In the genomic region with DNA sequence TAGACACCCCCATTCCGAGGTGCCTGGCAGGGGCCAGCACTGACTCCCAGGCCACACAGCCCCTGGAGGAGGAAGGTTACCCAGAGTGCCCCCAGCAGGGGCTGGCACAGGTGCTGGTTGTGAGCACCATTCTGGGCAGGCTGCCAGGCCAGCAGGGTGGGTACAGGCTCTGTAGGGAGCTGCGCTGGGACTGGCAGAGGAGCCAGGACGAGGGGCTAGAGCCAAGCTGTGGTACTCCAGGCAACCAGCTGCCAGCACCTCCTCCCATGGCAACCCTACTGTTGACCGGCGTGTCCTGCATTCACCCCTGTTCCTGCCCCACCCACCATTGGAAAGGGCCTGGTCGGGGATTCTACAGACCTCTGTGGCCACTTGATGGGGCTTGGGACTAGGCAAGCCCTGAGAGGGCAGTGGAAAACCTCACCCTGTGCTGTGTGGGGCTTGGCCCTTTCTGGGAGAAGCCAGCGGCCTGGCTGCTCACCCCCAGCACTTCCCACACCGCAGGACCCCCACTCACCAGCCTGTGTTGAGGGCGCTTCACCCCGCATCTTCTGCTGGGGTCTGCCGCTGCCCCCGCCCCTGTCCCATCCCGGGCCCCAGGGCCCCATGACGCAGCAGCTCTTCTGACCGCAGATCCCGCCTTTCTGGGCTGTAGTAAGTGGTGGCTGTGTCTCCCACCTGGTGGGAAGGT, we compare ENCODE assay signal across 9 cellular contexts. TPM values are rescaled to one million over a fixed set of nuclear protein-coding genes. Genes with fewer than 3 reads are reported as not detected.
A peak's percentile ranks its signal among the peaks of the same experiment; 100 is the strongest.
DNase-seq lines count a peak whose midpoint lies in the region; ATAC-seq and TF ChIP-seq lines count a peak whose summit lies in the region.
"Had no signal": no experiment of that assay in that cellular context is flagged by ENCODE, and none has a peak within 500 bp of the region (broad histone marks: within the 10 kb centered on the region; RNA-seq: fewer than 3 reads in every experiment).

No MANE protein-coding gene starts in this region.

- TF ChIP-seq EP300 in esophagus muscularis mucosa (IDR thresholded peaks at IDR 0.05) = no peak

- no peaks in the 10 kb centered on the region for H4K20me1 ChIP-seq in H9 (ENCODE audit: control insufficient read depth, insufficient read depth, insufficient read length)

- no peak overlapping the region for H2AFZ ChIP-seq in H9 (ENCODE audit: low read length)

- H3K27me3 Mint-ChIP-seq in H9 (ENCODE audit: low read depth) = peaks cover 65% of the 10 kb centered on the region

- H3K36me3 ChIP-seq in esophagus muscularis mucosa = no peaks in the 10 kb centered on the region
- H3K36me3 ChIP-seq in rectal smooth muscle tissue (ENCODE audit: control insufficient read depth, insufficient read depth, low read length) = no peaks in the 10 kb centered on the region

- no peak overlapping the region for H3K56ac ChIP-seq in H9 (ENCODE audit: insufficient read length, low read depth, low read length)

- ATAC-seq in GM18867 (IDR thresholded peaks at IDR 0.05; ENCODE audit: unreplicated experiment) (no peak), HG03039 (IDR thresholded peaks at IDR 0.05; ENCODE audit: unreplicated experiment) (no peak)

- H4K91ac ChIP-seq in H9 (ENCODE audit: insufficient read length, low read depth, low read length) = no peak overlapping the region

- no peak overlapping the region for H2BK12ac ChIP-seq in H9 (ENCODE audit: insufficient read length, low read depth, low read length)

- H3K18ac ChIP-seq in H9 (ENCODE audit: insufficient read length, low read depth, low read length) = no peak overlapping the region

- H2AK5ac ChIP-seq in H9 (ENCODE audit: insufficient read length, low read length) = no peak overlapping the region

- H3K36me3 Mint-ChIP-seq in H9 (ENCODE audit: insufficient read depth in 1 of 3, low read depth in 3 of 3) = peaks cover 3 to 20% (median 14%) of the 10 kb centered on the region in 3 experiments; a peak in 4 of 7 replicates

- H3K79me1 ChIP-seq in H9 (ENCODE audit: insufficient read depth, low read depth, low read length, poor library complexity, severe bottlenecking) = no peaks in the 10 kb centered on the region

- peak overlapping the region; percentile 55 for H3K4me2 ChIP-seq in H9 (ENCODE audit: insufficient read depth, insufficient read length, low read length)

- H3T11ph ChIP-seq in H9 (ENCODE audit: low read length) = no peak overlapping the region

- H3K9ac ChIP-seq in H9 (ENCODE audit: extremely low read depth, insufficient read length, low read length) = no peak overlapping the region
- H3K9ac ChIP-seq in rectal smooth muscle tissue (ENCODE audit: low read length) = no peak overlapping the region

- H2BK20ac ChIP-seq in H9 (ENCODE audit: low read depth, low read length, poor library complexity, severe bottlenecking) = no peak overlapping the region

- intact Hi-C loops in esophagus muscularis mucosa (cut with DNase I) = no loop called here

- H3K23ac ChIP-seq in H9 (ENCODE audit: insufficient read length, low read depth, low read length) = no peak overlapping the region

- H3K23me2 ChIP-seq in H9 (ENCODE audit: insufficient read length, low read depth, low read length, poor library complexity, severe bottlenecking) = peaks cover 14% of the 10 kb centered on the region

- H3K27ac ChIP-seq in H9 (ENCODE audit: insufficient read length, low read depth, low read length) = no peak overlapping the region
- H3K27ac ChIP-seq in esophagus muscularis mucosa (replicated peaks in 1 of 4) = peak overlapping the region; percentile 53 to 78 (median 60)
- no peak overlapping the region for H3K27ac ChIP-seq in rectal smooth muscle tissue (ENCODE audit: low read depth, low read length)

- H4K8ac ChIP-seq in H9 (replicated peaks; ENCODE audit: insufficient read length, low read depth, low read length) = no peak overlapping the region

- peak; percentile 43 for DNase-seq in H9
- peak; percentile 71 for DNase-seq in NCI-H2171 (lab: John Stamatoyannopoulos, UW)
- no peak for DNase-seq in esophagus muscularis mucosa (ENCODE audit: extremely low spot score)
- DNase-seq in SIG-M5 treated with dmso at 0.1 percent for 504 hours (lab: John Stamatoyannopoulos, UW; ENCODE audit: unreplicated experiment) = no peak
- no peak for DNase-seq in EL
- DNase-seq: mucosa of descending colon had no signal

- peaks cover 4% of the 10 kb centered on the region; the same call in 1 of the 2 replicates for H3K27me3 ChIP-seq in H9 (ENCODE audit: insufficient read depth, low read length)
- peaks cover 0 to 54% (median 19%) of the 10 kb centered on the region in 4 donors for H3K27me3 ChIP-seq in esophagus muscularis mucosa
- H3K27me3 ChIP-seq in rectal smooth muscle tissue (ENCODE audit: control insufficient read depth, insufficient read depth, low read length) = peaks cover 12% of the 10 kb centered on the region

- WGBS in H9 (ENCODE audit: extremely low coverage, insufficient read length, low lambda C conversion rate) = no CpG with 5 or more reads among the region's 16 CpGs
- WGBS in esophagus muscularis mucosa = 68% methylated on average over 9 of the region's 16 CpGs

- H3K14ac ChIP-seq in H9 (ENCODE audit: insufficient read depth, low read length) = no peak overlapping the region

- H3K4me3 Mint-ChIP-seq in H9 = peak overlapping the region; percentile 67 to 82

- no peak for TF ChIP-seq CTCF in H9 (conservative IDR thresholded peaks at IDR 0.05)
- TF ChIP-seq CTCF in esophagus muscularis mucosa (IDR thresholded peaks at IDR 0.05) = no peak

- H3K4me1 Mint-ChIP-seq in H9 = peaks cover 8 to 12% of the 10 kb centered on the region in 2 experiments; a peak in 3 of 4 replicates

- no peak overlapping the region for H3K27ac Mint-ChIP-seq in H9

- H3K4me3 ChIP-seq in esophagus muscularis mucosa (peak overlapping the region; percentile 46 to 59 (median 48)), rectal smooth muscle tissue (ENCODE audit: low read length) (peak overlapping the region; percentile 13)
- H3K4me3 ChIP-seq: mucosa of descending colon had no signal

- no peak overlapping the region for H3K4ac ChIP-seq in H9 (ENCODE audit: low read depth, low read length)

- H3K9me3 Mint-ChIP-seq in H9 = no peaks in the 10 kb centered on the region

- no peaks in the 10 kb centered on the region for H3K4me1 ChIP-seq in H9 (ENCODE audit: insufficient read depth, low read length)
- peaks cover 17 to 35% (median 27%) of the 10 kb centered on the region in 4 donors for H3K4me1 ChIP-seq in esophagus muscularis mucosa
- H3K4me1 ChIP-seq in rectal smooth muscle tissue (ENCODE audit: control insufficient read depth, insufficient read depth, low read length) = no peaks in the 10 kb centered on the region

- H4K5ac ChIP-seq in H9 (ENCODE audit: insufficient read length, low read depth, low read length) = no peak overlapping the region

- TF ChIP-seq POLR2A in esophagus muscularis mucosa (IDR thresholded peaks at IDR 0.05; ENCODE audit: low read depth) = no peak

- no peak overlapping the region for H2BK120ac ChIP-seq in H9 (ENCODE audit: low read depth, low read length, poor library complexity, severe bottlenecking)

- no peaks in the 10 kb centered on the region for H3K9me3 ChIP-seq in H9 (ENCODE audit: control insufficient read depth, low read depth, low read length)
- no peaks in the 10 kb centered on the region for H3K9me3 ChIP-seq in esophagus muscularis mucosa
- H3K9me3 ChIP-seq: mucosa of descending colon had no signal

- H2BK5ac ChIP-seq in H9 (ENCODE audit: insufficient read length, low read length) = no peak overlapping the region

- H3K79me2 ChIP-seq in H9 (ENCODE audit: insufficient read depth, low read length) = no peaks in the 10 kb centered on the region

- no peak overlapping the region for H2BK15ac ChIP-seq in H9 (ENCODE audit: low read depth, low read length)

RNA-seq across cellular contexts. Expression of gene CLDN5, which starts 1.9 kb away (rescaled TPM):
- 0.26 and 0.44 TPM in 2 replicates for total RNA-seq in H9 (2021)
- 100 to 1,000 TPM in 3 of 4 donors, 10 to 100 TPM in 1; 39.9 to 209 (median 147) TPM for total RNA-seq in esophagus muscularis mucosa

RNA-seq across cellular contexts. Expression of gene CDC45, which starts 42.6 kb away (rescaled TPM):
- 32.7 and 35.7 TPM in 2 replicates for total RNA-seq in H9 (2021)
- 1 to 10 TPM in 1 of 4 donors, under 1 TPM in 2, not detected in 1; 0.32 to 1.1 (median 0.42) TPM for total RNA-seq in esophagus muscularis mucosa

RNA-seq across cellular contexts. Expression of gene UFD1, which starts 43.3 kb away (rescaled TPM):
- total RNA-seq in H9 (2021) = 74.4 and 76.0 TPM in 2 replicates
- 10 to 100 TPM; 54.8 to 65.2 (median 57.1) TPM for total RNA-seq in esophagus muscularis mucosa

Comparison
In these comparisons a context has a peak if more than half of its experiments do, and no peak if none do; other contexts are left out.
1. DNase-seq: peak in H9 (single experiment) and NCI-H2171 (single experiment); none in esophagus muscularis mucosa (single experiment), SIG-M5 treated with dmso at 0.1 percent for 504 hours (single experiment) and EL (single experiment).
2. H3K27ac ChIP-seq: peak in esophagus muscularis mucosa (4 of 4); none in H9 (single experiment) and rectal smooth muscle tissue (single experiment).
3. RNA of gene CLDN5, which starts 1.9 kb away (total RNA-seq): 39.9 to 209 TPM in esophagus muscularis mucosa; 0.26 to 0.44 TPM in H9; every median in the first group is over 10 times any median in the second.
4. RNA of gene CDC45, which starts 42.6 kb away (total RNA-seq): 32.7 to 35.7 TPM in H9; 0.32 to 1.1 TPM in esophagus muscularis mucosa; every median in the first group is over 10 times any median in the second.